ENCODE assay signal across 21 cellular contexts in genomic region chr1:3384407-3384806, GRCh38.
"Had no signal": no experiment of that assay in that cellular context is flagged by ENCODE, and none has a peak within 500 bp of the region (broad histone marks: within the 10 kb centered on the region; RNA-seq: fewer than 3 reads in every experiment).

No MANE protein-coding gene starts in this region.

- ATAC-seq: activated T-helper 17 cell treated with anti-CD3 and anti-CD28 coated beads, Interleukin-2, amount 50 U/mL, for 72 hours; gastroesophageal sphincter; heart left ventricle; mucosa of descending colon; stimulated activated memory B cell treated with anti-CD40 and anti-IgM and Interleukin-4, amounts not matched to agents 10 μg/mL and 1 μg/mL and 100 μg/mL, for 72 hours had no signal

- H3K9me3 ChIP-seq: gastroesophageal sphincter, heart left ventricle, mucosa of descending colon, neutrophil, thyroid gland had no signal

- H3K27me3 ChIP-seq: neutrophil, thyroid gland had no signal

- FAIRE-seq: colon, endometrium, TTC549 had no signal

- H3K4me3 ChIP-seq: gastroesophageal sphincter, heart left ventricle, mucosa of descending colon, SK-N-MC, thyroid gland had no signal

- H3K27ac ChIP-seq: gastroesophageal sphincter, heart left ventricle, neutrophil, SK-N-MC, thyroid gland had no signal

- H3K36me3 ChIP-seq: gastroesophageal sphincter, neutrophil, thyroid gland had no signal

- DNase-seq: activated CD4-positive, alpha-beta T cell treated with anti-CD3 and anti-CD28 coated beads, Interleukin-2, amount 50 U/mL, for 4 hours; activated naive CD4-positive, alpha-beta T cell treated with Interleukin-2 at 50 U/mL for 16 hours; activated T-cell treated with anti-CD3 and anti-CD28 coated beads, Interleukin-2, amount 50 U/mL, for 1 hour; anterior cingulate cortex; caudate nucleus; erythroblast; heart left ventricle; kidney glomerular epithelial cell; mesenchymal stem cell; mucosa of descending colon; naive B cell; retina; thyroid gland had no signal

- H3K4me1 ChIP-seq: gastroesophageal sphincter had no signal
